ENCODE assay signal across 20 cellular contexts in the genomic region with DNA sequence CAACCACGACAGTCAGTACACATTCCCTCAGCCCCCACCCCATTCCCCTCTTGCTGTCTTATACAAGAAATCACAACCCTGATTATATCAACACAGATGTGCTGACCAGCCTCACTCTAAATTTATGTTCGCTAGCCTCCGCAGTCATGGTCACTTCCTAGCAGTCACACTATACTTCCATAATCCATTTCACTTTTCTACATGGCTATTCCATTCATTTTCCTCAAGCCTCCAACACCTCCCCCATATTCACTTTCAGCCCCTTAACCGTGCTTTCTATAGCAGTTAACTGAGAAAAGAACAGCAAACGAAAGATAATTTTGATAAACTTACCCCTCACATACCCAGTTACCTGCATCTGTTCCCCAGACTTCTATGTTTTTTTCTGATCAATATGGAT. TPM values are rescaled to one million over a fixed set of nuclear protein-coding genes. Genes with fewer than 3 reads are reported as not detected.
DNase-seq lines count a peak whose midpoint lies in the region; ATAC-seq and TF ChIP-seq lines count a peak whose summit lies in the region.
"Had no signal": no experiment of that assay in that cellular context is flagged by ENCODE, and none has a peak within 500 bp of the region (broad histone marks: within the 10 kb centered on the region; RNA-seq: fewer than 3 reads in every experiment).

No MANE protein-coding gene starts in this region.

- H3K4me3 Mint-ChIP-seq in activated CD4-positive, alpha-beta T cell treated with anti-CD3 and anti-CD28 coated beads for 36 hours: no peak overlapping the region
- H3K4me3 Mint-ChIP-seq in chondrocyte (ENCODE audit: unreplicated experiment): no peak overlapping the region
- H3K4me3 Mint-ChIP-seq in neural crest cell: peak overlapping the region; percentile 14

- H3K4me1 Mint-ChIP-seq in activated CD4-positive, alpha-beta T cell treated with anti-CD3 and anti-CD28 coated beads for 36 hours: peaks cover 85% of the 10 kb centered on the region
- H3K4me1 Mint-ChIP-seq in chondrocyte (ENCODE audit: low read depth): peaks cover 80% of the 10 kb centered on the region
- peaks cover 60% of the 10 kb centered on the region for H3K4me1 Mint-ChIP-seq in neural crest cell

- peaks cover 37% of the 10 kb centered on the region for H3K36me3 Mint-ChIP-seq in activated CD4-positive, alpha-beta T cell treated with anti-CD3 and anti-CD28 coated beads for 36 hours (ENCODE audit: low read depth)
- peaks cover 3% of the 10 kb centered on the region for H3K36me3 Mint-ChIP-seq in chondrocyte (ENCODE audit: low read depth)
- peaks cover 5% of the 10 kb centered on the region for H3K36me3 Mint-ChIP-seq in neural crest cell (ENCODE audit: low read depth)

- no peaks in the 10 kb centered on the region for H3K27me3 ChIP-seq in HL-60 (ENCODE audit: insufficient read depth, poor library complexity, severe bottlenecking)
- H3K27me3 ChIP-seq: BLaER1, foreskin keratinocyte had no signal

- ATAC-seq in activated CD4-positive, alpha-beta T cell treated with anti-CD3 and anti-CD28 coated beads for 36 hours: no peak
- no peak for ATAC-seq in GM19351 (IDR thresholded peaks at IDR 0.05; ENCODE audit: unreplicated experiment)

- no peaks in the 10 kb centered on the region for H3K27me3 Mint-ChIP-seq in activated CD4-positive, alpha-beta T cell treated with anti-CD3 and anti-CD28 coated beads for 36 hours
- H3K27me3 Mint-ChIP-seq in chondrocyte (ENCODE audit: low read depth) (no peaks in the 10 kb centered on the region), neural crest cell (ENCODE audit: low read depth) (no peaks in the 10 kb centered on the region)

- no peaks in the 10 kb centered on the region for H3K9me3 Mint-ChIP-seq in activated CD4-positive, alpha-beta T cell treated with anti-CD3 and anti-CD28 coated beads for 36 hours (ENCODE audit: low read depth)
- H3K9me3 Mint-ChIP-seq in chondrocyte (ENCODE audit: low read depth) (no peaks in the 10 kb centered on the region), neural crest cell (no peaks in the 10 kb centered on the region)

- H3K27ac Mint-ChIP-seq in activated CD4-positive, alpha-beta T cell treated with anti-CD3 and anti-CD28 coated beads for 36 hours: peak overlapping the region; percentile 8
- H3K27ac Mint-ChIP-seq in chondrocyte (ENCODE audit: unreplicated experiment): peak overlapping the region; percentile 50
- H3K27ac Mint-ChIP-seq in neural crest cell (ENCODE audit: unreplicated experiment): peak overlapping the region; percentile 19

- H3K27ac ChIP-seq in HL-60 (replicated peaks): peak overlapping the region; percentile 46
- H3K27ac ChIP-seq: BLaER1, foreskin keratinocyte, parathyroid adenoma had no signal

- no peak for TF ChIP-seq CTCF in HL-60 (IDR thresholded peaks at IDR 0.05; ENCODE audit: insufficient read depth, low read length)
- TF ChIP-seq CTCF in chondrocyte (IDR thresholded peaks at IDR 0.05): no peak
- no peak for TF ChIP-seq CTCF in neural crest cell (conservative IDR thresholded peaks at IDR 0.05)

- CTCF ChIA-PET in activated CD4-positive, alpha-beta T cell treated with anti-CD3 and anti-CD28 coated beads for 36 hours (lab: Charles Lee): interaction anchor here (3.5 kb wide), 1 partner anchor 39 kb away, joined by 12 read pairs; no protein-coding TSS in a partner anchor

- no peak overlapping the region for H3K4me3 ChIP-seq in HL-60 (replicated peaks; ENCODE audit: insufficient read depth, low read length)
- H3K4me3 ChIP-seq: BLaER1 had no signal

- DNase-seq in activated CD4-positive, alpha-beta T cell treated with anti-CD3 and anti-CD28 coated beads for 36 hours: no peak
- DNase-seq in activated CD4-positive, alpha-beta T cell treated with anti-CD3 and anti-CD28 coated beads for 1 hour: no peak
- no peak for DNase-seq in HL-60 (ENCODE audit: low read depth in 1 of 2, low spot score in 1 of 2)
- DNase-seq in chondrocyte (ENCODE audit: low spot score): no peak
- DNase-seq in neural crest cell (ENCODE audit: low read depth, low spot score): no peak
- no peak for DNase-seq in AG08396 (ENCODE audit: low spot score)
- no peak for DNase-seq in Kasumi-1 (lab: John Stamatoyannopoulos, UW)
- DNase-seq: 8988T; activated CD4-positive, CD25-positive, alpha-beta regulatory T cell; left cardiac atrium; midbrain; NCI-H1417 treated with DMSO at 0.1 percent for 48 hours; NCI-H748 treated with DMSO at 0.1 percent for 48 hours; OCI-M1; SIG-M5; substantia nigra had no signal

- POLR2A ChIA-PET in activated CD4-positive, alpha-beta T cell treated with anti-CD3 and anti-CD28 coated beads for 36 hours (lab: Charles Lee): interaction anchor here (0.6 kb wide), 1 partner anchor 46 kb away, joined by 5 read pairs; no protein-coding TSS in a partner anchor

- intact Hi-C loops in activated CD4-positive, alpha-beta T cell treated with anti-CD3 and anti-CD28 coated beads for 36 hours (cut with DNase I, micrococcal nuclease): no loop called here

RNA-seq across cellular contexts. Expression of gene LSM14A, which starts 8.4 kb away (rescaled TPM):
- 100 to 1,000 TPM in 1 of 2 experiments, 10 to 100 TPM in 1; 89.0 to 151 TPM for total RNA-seq in activated CD4-positive, alpha-beta T cell treated with anti-CD3 and anti-CD28 coated beads for 36 hours
- total RNA-seq in chondrocyte: 79.1 to 89.4 TPM (median 83.7 TPM) in 3 replicates
- total RNA-seq in neural crest cell: 141 and 153 TPM in 2 replicates
